Comparison of ENCODE assay signal across 9 cellular contexts in the genomic region with DNA sequence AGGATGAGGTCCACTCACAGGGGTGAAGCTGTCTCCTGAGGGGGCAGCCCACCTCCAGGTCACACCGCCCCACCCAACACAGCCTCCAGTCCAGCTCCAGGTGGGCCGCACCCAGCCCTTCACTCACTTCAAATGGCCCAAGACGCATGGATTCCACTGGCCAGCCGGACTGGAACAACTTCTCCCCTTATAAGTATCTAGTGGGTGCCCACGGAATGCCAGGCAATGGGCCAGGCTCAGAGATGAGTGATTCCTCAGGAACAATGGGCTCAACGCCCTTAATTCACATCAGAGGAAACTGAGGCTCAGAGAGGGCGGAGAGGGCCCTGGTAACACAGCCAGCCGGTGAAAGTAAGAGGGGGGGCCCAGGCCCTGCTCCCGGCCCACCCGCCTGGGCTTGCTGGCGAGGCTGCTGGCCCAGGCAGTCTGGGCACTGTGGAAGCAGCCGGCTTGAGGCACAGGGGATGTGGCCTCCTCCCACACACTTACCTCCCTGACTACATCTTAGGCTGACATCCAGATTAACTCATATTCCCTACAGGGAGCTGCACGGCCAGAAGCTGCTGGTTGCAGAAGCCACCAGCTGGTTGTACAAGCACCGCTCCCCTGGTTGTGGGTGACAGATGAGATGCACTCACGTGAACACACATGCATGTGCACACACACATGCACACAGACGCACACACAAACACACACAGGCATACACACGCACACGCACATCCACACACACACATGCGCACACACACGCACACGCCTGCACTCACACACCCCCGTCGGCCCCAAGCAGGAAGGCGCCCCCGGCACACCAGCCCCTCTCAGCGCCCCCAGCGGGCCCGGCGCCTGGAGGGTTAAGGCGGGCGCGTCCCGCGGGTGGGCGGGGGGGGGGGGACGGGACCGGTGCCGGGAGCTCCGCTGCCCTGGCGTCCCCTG. TPM values are rescaled to one million over a fixed set of nuclear protein-coding genes. Genes with fewer than 3 reads are reported as not detected.
DNase-seq lines count a peak whose midpoint lies in the region; ATAC-seq, FAIRE-seq and TF ChIP-seq lines count a peak whose summit lies in the region.
"Had no signal": no experiment of that assay in that cellular context is flagged by ENCODE, and none has a peak within 500 bp of the region (broad histone marks: within the 10 kb centered on the region; RNA-seq: fewer than 3 reads in every experiment).

No MANE protein-coding gene starts in this region.

- POLR2A ChIA-PET in HepG2 (lab: Yijun Ruan, JAX): interaction anchor here (0.9 to 2.1 kb wide), 4 partner anchors 11 to 43 kb away, joined by 4 to 9 read pairs (median 5); no protein-coding TSS in a partner anchor

- H3K9ac ChIP-seq in colonic mucosa (ENCODE audit: low read depth in 2 of 2, low read length in 2 of 2) (peak overlapping the region in 1 of 2 donors; percentile 35), HepG2 (ENCODE audit: insufficient read depth, low read depth, low read length) (no peak overlapping the region)

- TF ChIP-seq RAD21 in HepG2 (CRISPR knock-in tag; IDR thresholded peaks at IDR 0.05): no peak

- FAIRE-seq in HepG2 (lab: Jason Lieb, UNC): no peak

- intact Hi-C loops in colonic mucosa (cut with DNase I): no loop called here
- intact Hi-C loops in HepG2 (cut with micrococcal nuclease; ENCODE audit: unreplicated experiment): no loop called here

- peaks cover 21% of the 10 kb centered on the region for H3K27me3 ChIP-seq in colonic mucosa
- peaks cover 5 to 36% of the 10 kb centered on the region in 2 experiments; a peak in 4 of 5 replicates for H3K27me3 ChIP-seq in HepG2 (ENCODE audit: control insufficient read depth in 1 of 2, insufficient read depth in 2 of 2, low read length in 2 of 2)
- no peaks in the 10 kb centered on the region for H3K27me3 ChIP-seq in suprapubic skin

- peak; percentile 25 to 75 for DNase-seq in NCI-H524 (lab: John Stamatoyannopoulos, UW)
- DNase-seq in NCI-H524 treated with DMSO at 0.1 percent for 48 hours (lab: John Stamatoyannopoulos, UW): no peak
- DNase-seq in NCI-H446 treated with DMSO at 0.1 percent for 48 hours (lab: John Stamatoyannopoulos, UW): peak; percentile 61
- peak; percentile 39 for DNase-seq in colonic mucosa
- DNase-seq in HepG2 (ENCODE audit: low spot score): no peak
- no peak for DNase-seq in suprapubic skin (ENCODE audit: low spot score in 2 of 2)
- DNase-seq in activated CD4-positive, alpha-beta T cell treated with anti-CD3 and anti-CD28 coated beads, Interleukin-2, amount 50 U/mL, for 1 hour: no peak

- ATAC-seq in HepG2 (no peak; the same call in 2 of the 3 replicates), GM21529 (IDR thresholded peaks at IDR 0.05; ENCODE audit: unreplicated experiment) (no peak)

- peaks cover 4% of the 10 kb centered on the region for H3K36me3 ChIP-seq in colonic mucosa
- H3K36me3 ChIP-seq in HepG2 (replicated peaks in 1 of 2; ENCODE audit: control insufficient read depth in 1 of 2, insufficient read depth in 2 of 2, low read length in 2 of 2): peaks cover 4 to 9% of the 10 kb centered on the region in 2 experiments; a peak in 3 of 5 replicates
- H3K36me3 ChIP-seq in suprapubic skin: peaks cover 10% of the 10 kb centered on the region

- 0 out of 2 replicates have a peak, but pooled peaks cover 3% of the 10 kb centered on the region for H4K20me1 ChIP-seq in HepG2 (ENCODE audit: insufficient read depth, low read length)

- H2AFZ ChIP-seq in HepG2 (ENCODE audit: low read length): no peak overlapping the region

- no TSS peak for BruUV-seq in HepG2 (replicated peaks; lab: Mats Ljungman, UMichigan)

- H3K9me3 ChIP-seq in colonic mucosa: no peaks in the 10 kb centered on the region
- no peaks in the 10 kb centered on the region for H3K9me3 ChIP-seq in HepG2 (ENCODE audit: low read length)
- H3K9me3 ChIP-seq in suprapubic skin: no peaks in the 10 kb centered on the region

- H3K4me3 ChIP-seq in colonic mucosa (peak overlapping the region; percentile 46), HepG2 (replicated peaks in 1 of 3; ENCODE audit: insufficient read depth in 1 of 3, low read depth in 2 of 3, low read length in 3 of 3) (peak overlapping the region in 2 of 3 experiments; percentile 82 to 91; a peak in 4 of 6 replicates), suprapubic skin (peak overlapping the region; percentile 82)

- no peak for TF ChIP-seq CTCF in colonic mucosa (IDR thresholded peaks at IDR 0.05)
- no peak for TF ChIP-seq CTCF in HepG2 (CRISPR knock-in tag; IDR thresholded peaks at IDR 0.05)
- no peak for TF ChIP-seq CTCF in suprapubic skin (IDR thresholded peaks at IDR 0.05)

- CTCF ChIA-PET in HepG2 (lab: Yijun Ruan, JAX; ENCODE audit: low intra/inter-chr PET ratio, low total read pairs): no interaction called here

- 10% methylated on average over 16 of the region's 40 CpGs for WGBS in HepG2 (ENCODE audit: low lambda C conversion rate)
- 53% methylated on average over 9 of the region's 40 CpGs for WGBS in suprapubic skin

- H3K4me2 ChIP-seq in HepG2 (ENCODE audit: low read depth, low read length): peak overlapping the region; percentile 67

- H3K4me1 ChIP-seq in colonic mucosa (no peaks in the 10 kb centered on the region), HepG2 (ENCODE audit: insufficient read depth, low read length) (peaks cover 21% of the 10 kb centered on the region), suprapubic skin (peaks cover 45% of the 10 kb centered on the region)

- TF ChIP-seq POLR2A in HepG2 (IDR thresholded peaks at IDR 0.05; ENCODE audit: insufficient read depth in 1 of 2, low read depth in 2 of 2, low read length in 2 of 2): no peak
- no peak for TF ChIP-seq POLR2A in suprapubic skin (IDR thresholded peaks at IDR 0.05)

- TF ChIP-seq EP300 in HepG2 (IDR thresholded peaks at IDR 0.05; ENCODE audit: low read depth in 2 of 2, low read length in 2 of 2) (no peak), HepG2 (CRISPR knock-in tag; IDR thresholded peaks at IDR 0.05; ENCODE audit: borderline replicate concordance) (no peak), suprapubic skin (IDR thresholded peaks at IDR 0.05) (no peak)

- peaks cover 14% of the 10 kb centered on the region for H3K79me2 ChIP-seq in HepG2 (ENCODE audit: insufficient read depth, low read length)

- in situ Hi-C loops in HepG2 (cut with HindIII; ENCODE audit: extremely low pct_ligation_motif_present, low pct_unique_long_range_greater_than_20kb): no loop called here

- H3K27ac ChIP-seq in colonic mucosa (peak overlapping the region; percentile 61), HepG2 (ENCODE audit: extremely low read length, insufficient read depth, low read length) (no peak overlapping the region), suprapubic skin (peak overlapping the region; percentile 87)
- H3K27ac ChIP-seq: C4-2B had no signal

TF ChIP-seq in HepG2, 621 proteins besides CTCF, POLR2A, EP300 and RAD21 (continues in another document):
- TF ChIP-seq ZC3H4 (CRISPR knock-in tag; IDR thresholded peaks at IDR 0.05; ENCODE audit: borderline replicate concordance): no peak

RNA-seq across cellular contexts. Expression of a gene that starts 1.0 kb away (rescaled TPM):
- 10 to 100 TPM; 18.5 to 18.9 TPM for total RNA-seq in colonic mucosa
- total RNA-seq in HepG2 (2016; rRNA removed; fragmentation: Illumina TruSeq; extraction: Trizol): 14.5 and 19.9 TPM in 2 replicates
- total RNA-seq in HepG2 (2016; cell fraction: cytosol; rRNA removed; fragmentation: Illumina TruSeq; extraction: Trizol; ENCODE audit: low read depth): 4.8 and 5.5 TPM in 2 replicates
- total RNA-seq in HepG2 (2016; cell fraction: insoluble cytoplasmic fraction; rRNA removed; fragmentation: Illumina TruSeq; extraction: Trizol): 12.0 and 18.5 TPM in 2 replicates
- total RNA-seq in HepG2 (2016; cell fraction: membrane; rRNA removed; fragmentation: Illumina TruSeq; extraction: Trizol): 11.5 and 11.6 TPM in 2 replicates
- 20.5 and 24.2 TPM in 2 replicates for total RNA-seq in HepG2 (2016; cell fraction: nucleus; rRNA removed; fragmentation: Illumina TruSeq; extraction: Trizol)
- polyA plus RNA-seq in HepG2 (2011; rRNA removed): 11.9 and 15.3 TPM in 2 replicates
- polyA plus RNA-seq in HepG2 (2011; cell fraction: cytosol; rRNA removed): 13.7 and 17.5 TPM in 2 replicates
- 24.6 and 26.4 TPM in 2 replicates for polyA plus RNA-seq in HepG2 (2011; cell fraction: nucleus; rRNA removed)
- 15.4 and 23.9 TPM in 2 replicates for polyA plus RNA-seq in HepG2 (2012)
- polyA plus RNA-seq in HepG2 (2016; cell fraction: cytosol; fragmentation: Illumina TruSeq; extraction: Trizol; ENCODE audit: low read depth): 2.8 and 3.2 TPM in 2 replicates
- 18.9 and 20.0 TPM in 2 replicates for polyA plus RNA-seq in HepG2 (2016; cell fraction: insoluble cytoplasmic fraction; fragmentation: Illumina TruSeq; extraction: Trizol; ENCODE audit: low read depth)
- polyA plus RNA-seq in HepG2 (2016; cell fraction: membrane; fragmentation: Illumina TruSeq; extraction: Trizol; ENCODE audit: low read depth): 10.0 and 10.7 TPM in 2 replicates
- 38.8 and 44.3 TPM in 2 replicates for polyA plus RNA-seq in HepG2 (2016; cell fraction: nucleus; fragmentation: Illumina TruSeq; extraction: Trizol; ENCODE audit: insufficient read depth, low read depth)
- 8.9 and 24.8 TPM in 2 replicates for polyA minus RNA-seq in HepG2 (2011; rRNA and poly(A)+ RNA removed; ENCODE audit: low replicate concordance)
- polyA minus RNA-seq in HepG2 (2011; cell fraction: cytosol; rRNA and poly(A)+ RNA removed): 13.4 and 22.0 TPM in 2 replicates
- polyA minus RNA-seq in HepG2 (2011; cell fraction: nucleus; rRNA and poly(A)+ RNA removed): 14.4 and 19.6 TPM in 2 replicates
- 10 to 100 TPM; 15.8 to 20.4 (median 18.7) TPM for total RNA-seq in suprapubic skin

Comparison
In these comparisons a context has a peak if more than half of its experiments do, and no peak if none do; other contexts are left out.
1. DNase-seq: peak in NCI-H524 (2 of 2), NCI-H446 treated with DMSO at 0.1 percent for 48 hours (single experiment) and colonic mucosa (single experiment); none in NCI-H524 treated with DMSO at 0.1 percent for 48 hours (single experiment), HepG2 (single experiment), suprapubic skin (0 of 2) and activated CD4-positive, alpha-beta T cell treated with anti-CD3 and anti-CD28 coated beads, Interleukin-2, amount 50 U/mL, for 1 hour (single experiment).
2. Peak in every context shown above with its lines, with median percentiles within 50 percentile points of each other: H3K4me3 ChIP-seq.